ENCODE assay signal across 5 cellular contexts in the genomic region with DNA sequence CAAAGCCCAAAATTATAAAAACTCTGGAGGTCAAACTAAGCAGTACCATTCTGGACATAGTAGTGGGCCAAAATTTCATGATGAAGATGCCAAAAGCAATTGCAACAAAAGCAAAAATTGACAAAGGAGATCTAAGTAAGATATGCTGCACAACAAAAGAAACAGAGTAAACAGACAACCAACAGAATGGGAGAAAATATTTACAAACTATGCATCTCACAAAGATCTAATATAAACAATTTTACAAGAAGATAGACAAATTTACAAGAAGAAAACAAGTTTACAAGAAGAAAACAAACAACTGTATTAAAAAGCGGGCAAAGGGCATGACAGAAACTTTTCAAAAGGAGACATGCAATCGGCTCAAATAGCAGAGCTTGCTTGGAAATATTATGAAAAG.
"Had no signal": no experiment of that assay in that cellular context is flagged by ENCODE, and none has a peak within 500 bp of the region (broad histone marks: within the 10 kb centered on the region; RNA-seq: fewer than 3 reads in every experiment).

No MANE protein-coding gene starts in this region.

- H3K27ac ChIP-seq: HL-60 had no signal

- DNase-seq: IMR-90, KBM-7, KG1 had no signal

- H3K4me3 ChIP-seq: K562 had no signal
